In genomic region chr1:109913360-109913879, GRCh38 we compare ENCODE assay signal across 11 cellular contexts. TPM values are rescaled to one million over a fixed set of nuclear protein-coding genes. Genes with fewer than 3 reads are reported as not detected.
DNase-seq lines count a peak whose midpoint lies in the region; ATAC-seq, FAIRE-seq and TF ChIP-seq lines count a peak whose summit lies in the region.
"Had no signal": no experiment of that assay in that cellular context is flagged by ENCODE, and none has a peak within 500 bp of the region (broad histone marks: within the 10 kb centered on the region; RNA-seq: fewer than 3 reads in every experiment).

No MANE protein-coding gene starts in this region.

- H3K4me3 ChIP-seq in astrocyte (ENCODE audit: insufficient read depth, low read depth, low read length) (no peak overlapping the region), liver (ENCODE audit: low read depth in 1 of 3, low read length in 3 of 3) (peak overlapping the region in 1 of 3 donors; percentile 79), thyroid gland (replicated peaks in 1 of 3) (peak overlapping the region in 1 of 3 donors; percentile 0)

- intact Hi-C loops in thyroid gland (cut with DNase I) = loop anchor here (5.0 kb wide), 1 partner anchor 136 kb away; no protein-coding TSS in a partner anchor

- H3K4me1 ChIP-seq in astrocyte (ENCODE audit: insufficient read depth, low read length) (peaks cover 24% of the 10 kb centered on the region), liver (ENCODE audit: control insufficient read depth in 4 of 4, insufficient read depth in 4 of 4, low read length in 3 of 4) (peaks cover 4 to 34% (median 19%) of the 10 kb centered on the region in 4 donors), thyroid gland (peaks cover 6 to 43% of the 10 kb centered on the region in 2 donors)

- FAIRE-seq in astrocyte (lab: Jason Lieb, UNC) = no peak
- FAIRE-seq: urothelium cell line had no signal

- TF ChIP-seq CTCF in astrocyte (IDR thresholded peaks at IDR 0.05; ENCODE audit: insufficient read depth, low read depth, low read length) (no peak), liver (IDR thresholded peaks at IDR 0.05; ENCODE audit: low read depth, low read length, missing input control) (no peak), thyroid gland (IDR thresholded peaks at IDR 0.05) (no peak)

- no peaks in the 10 kb centered on the region for H3K27me3 Mint-ChIP-seq in activated T-cell treated with anti-CD3 and anti-CD28 coated beads, Interleukin-2, amount 50 U/mL, for 24 hours
- peaks cover 57% of the 10 kb centered on the region for H3K27me3 Mint-ChIP-seq in astrocyte (ENCODE audit: low read depth, unreplicated experiment)

- H3K36me3 Mint-ChIP-seq in activated T-cell treated with anti-CD3 and anti-CD28 coated beads, Interleukin-2, amount 50 U/mL, for 24 hours (ENCODE audit: low read depth) = peaks cover 74% of the 10 kb centered on the region
- peaks cover 45% of the 10 kb centered on the region for H3K36me3 Mint-ChIP-seq in astrocyte (ENCODE audit: low read depth, unreplicated experiment)

- peaks cover 5% of the 10 kb centered on the region for H3K27me3 ChIP-seq in astrocyte (ENCODE audit: insufficient read depth, low read length)
- H3K27me3 ChIP-seq in liver (ENCODE audit: control insufficient read depth in 4 of 4, insufficient read depth in 4 of 4, low read length in 3 of 4) = no peaks in the 10 kb centered on the region
- H3K27me3 ChIP-seq in thyroid gland = no peaks in the 10 kb centered on the region

- TF ChIP-seq RAD21 in liver (IDR thresholded peaks at IDR 0.05) = no peak

- no peaks in the 10 kb centered on the region for H3K9me3 Mint-ChIP-seq in activated T-cell treated with anti-CD3 and anti-CD28 coated beads, Interleukin-2, amount 50 U/mL, for 24 hours
- peaks cover 7% of the 10 kb centered on the region for H3K9me3 Mint-ChIP-seq in astrocyte (ENCODE audit: unreplicated experiment)
- H3K9me3 Mint-ChIP-seq: memory B cell had no signal

- H3K27ac ChIP-seq in astrocyte (ENCODE audit: low read depth, low read length) (no peak overlapping the region), liver (ENCODE audit: low read depth in 1 of 2, low read length in 2 of 2) (peak overlapping the region; percentile 19 to 21), thyroid gland (peak overlapping the region in 2 of 3 donors; percentile 7 to 64)
- H3K27ac ChIP-seq: epithelial cell of prostate had no signal

- H3K4me2 ChIP-seq in astrocyte (ENCODE audit: low read length) = peak overlapping the region; percentile 97

- peaks cover 58% of the 10 kb centered on the region for H4K20me1 ChIP-seq in astrocyte (ENCODE audit: insufficient read depth, low read length)

- peaks cover 46% of the 10 kb centered on the region for H3K4me1 Mint-ChIP-seq in activated T-cell treated with anti-CD3 and anti-CD28 coated beads, Interleukin-2, amount 50 U/mL, for 24 hours (ENCODE audit: low read depth)
- peaks cover 12% of the 10 kb centered on the region for H3K4me1 Mint-ChIP-seq in astrocyte (ENCODE audit: low read depth, unreplicated experiment)

- no peaks in the 10 kb centered on the region for H3K9me3 ChIP-seq in astrocyte (ENCODE audit: insufficient read depth, low read depth, low read length)
- H3K9me3 ChIP-seq in liver (ENCODE audit: control insufficient read depth in 4 of 4, low read length in 3 of 4) = no peaks in the 10 kb centered on the region
- H3K9me3 ChIP-seq in thyroid gland = no peaks in the 10 kb centered on the region

- H3K36me3 ChIP-seq in astrocyte (ENCODE audit: insufficient read depth, low read length) (no peaks in the 10 kb centered on the region), liver (ENCODE audit: control insufficient read depth in 4 of 4, insufficient read depth in 3 of 4, low read depth in 1 of 4, low read length in 3 of 4) (peaks cover 4 to 29% (median 25%) of the 10 kb centered on the region in 4 donors), thyroid gland (peaks cover 12 to 17% of the 10 kb centered on the region in 2 donors)

- H3K4me3 Mint-ChIP-seq in activated T-cell treated with anti-CD3 and anti-CD28 coated beads, Interleukin-2, amount 50 U/mL, for 24 hours = peak overlapping the region; percentile 89
- peak overlapping the region; percentile 5 for H3K4me3 Mint-ChIP-seq in astrocyte (ENCODE audit: unreplicated experiment)

- peak overlapping the region; percentile 90 for H3K27ac Mint-ChIP-seq in activated T-cell treated with anti-CD3 and anti-CD28 coated beads, Interleukin-2, amount 50 U/mL, for 24 hours
- no peak overlapping the region for H3K27ac Mint-ChIP-seq in astrocyte (ENCODE audit: unreplicated experiment)
- H3K27ac Mint-ChIP-seq: memory B cell had no signal

- no peak for TF ChIP-seq POLR2A in thyroid gland (IDR thresholded peaks at IDR 0.05)

- H2AFZ ChIP-seq in astrocyte (ENCODE audit: low read depth, low read length) = no peak overlapping the region

- no peak for ATAC-seq in HG02938 (IDR thresholded peaks at IDR 0.05; ENCODE audit: unreplicated experiment)

- H3K79me2 ChIP-seq in astrocyte (ENCODE audit: insufficient read depth, low read length) = peaks cover 36% of the 10 kb centered on the region

- H3K9ac ChIP-seq in astrocyte (ENCODE audit: low read length) (no peak overlapping the region), liver (ENCODE audit: low read depth in 1 of 2, low read length in 2 of 2) (no peak overlapping the region)

- no peak for DNase-seq in activated T-cell treated with anti-CD3 and anti-CD28 coated beads, Interleukin-2, amount 50 U/mL, for 24 hours
- DNase-seq in activated T-cell treated with anti-CD3 and anti-CD28 coated beads, Interleukin-2, amount 50 U/mL, for 1 hour = no peak
- DNase-seq in astrocyte (ENCODE audit: low read depth) = no peak
- no peak for DNase-seq in thyroid gland
- DNase-seq in NCI-H1048 (lab: John Stamatoyannopoulos, UW) = no peak
- DNase-seq in NCI-H510A treated with DMSO at 0.1 percent for 48 hours (lab: John Stamatoyannopoulos, UW) = no peak

- WGBS in liver = 62% methylated on average over 1 of the region's 1 CpG
- WGBS in thyroid gland, 2 donors = 53 to 71% methylated on average over 1 of the region's 1 CpG

TF ChIP-seq in liver, 16 proteins besides CTCF, POLR2A, EP300 and RAD21:
- no peak for TF ChIP-seq SP1 (IDR thresholded peaks at IDR 0.05)
- no peak for TF ChIP-seq REST (IDR thresholded peaks at IDR 0.05)
- TF ChIP-seq NR2F2 (IDR thresholded peaks at IDR 0.05) = no peak
- no peak for TF ChIP-seq HNF4G (IDR thresholded peaks at IDR 0.05)
- TF ChIP-seq FOXA1 (IDR thresholded peaks at IDR 0.05) = no peak
- no peak for TF ChIP-seq FOXA2 (IDR thresholded peaks at IDR 0.05)
- no peak for TF ChIP-seq HNF4A (conservative IDR thresholded peaks at IDR 0.05)

RNA-seq across cellular contexts. Expression of gene CSF1, which starts 2.8 kb away (rescaled TPM):
- total RNA-seq in astrocyte (12.3 and 17.5 TPM in 2 replicates), liver (10 to 100 TPM in 1 of 2 donors, 1 to 10 TPM in 1; 6.3 to 15.2 TPM), thyroid gland (100 to 1,000 TPM in 1 of 4 donors, 10 to 100 TPM in 3; 33.5 to 127 (median 62.3) TPM)
- 10 to 100 TPM; 11.0 to 11.7 TPM for polyA plus RNA-seq in liver
